In the genomic region with DNA sequence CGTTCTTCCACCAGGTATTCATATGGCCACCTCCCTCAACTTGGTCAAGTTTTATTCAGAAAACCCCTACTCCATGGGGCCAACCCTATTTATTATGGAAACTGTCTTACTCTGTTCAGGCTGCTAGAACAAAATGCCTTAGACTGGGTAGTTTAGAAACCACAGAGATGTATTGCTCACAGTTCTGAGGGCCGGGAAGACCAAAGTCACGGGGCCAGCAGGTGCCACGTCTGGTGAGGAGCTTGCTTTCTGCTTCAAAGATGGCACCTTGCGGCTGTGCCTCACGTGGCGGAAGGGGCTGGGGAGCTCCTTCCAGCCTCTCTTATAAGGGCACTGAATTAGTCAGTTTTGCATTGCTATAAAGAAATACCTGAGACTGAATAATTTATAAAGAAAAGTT, we compare ENCODE assay signal across 14 cellular contexts.
"Had no signal": no experiment of that assay in that cellular context is flagged by ENCODE, and none has a peak within 500 bp of the region (broad histone marks: within the 10 kb centered on the region; RNA-seq: fewer than 3 reads in every experiment).

No MANE protein-coding gene starts in this region.

- H3K4me3 Mint-ChIP-seq: activated T-helper 1 cell treated with anti-CD3 and anti-CD28 coated beads, Interleukin-12 subunit alpha, Interleukin-12 subunit beta, Interleukin-2, Interleukin-4 antibody, amounts not matched to agents 30 ng/mL and 10 ng/mL and 1 ng/mL, durations not matched to agents 14 hours and 24 hours and 36 hours; naive thymus-derived CD8-positive, alpha-beta T cell; T-helper 2 cell treated with Interferon-gamma antibody and Interleukin-4, amounts not matched to agents 5 μg/mL and 100 μg/mL, for 36 hours had no signal

- H2AFZ ChIP-seq: hepatocyte had no signal

- H3K79me2 ChIP-seq: hepatocyte had no signal

- H3K36me3 ChIP-seq: esophagus muscularis mucosa, left lung had no signal

- H3K4me2 ChIP-seq: hepatocyte had no signal

- H3K9me3 Mint-ChIP-seq: activated T-helper 1 cell treated with anti-CD3 and anti-CD28 coated beads, Interleukin-12 subunit alpha, Interleukin-12 subunit beta, Interleukin-2, Interleukin-4 antibody, amounts not matched to agents 30 ng/mL and 10 ng/mL and 1 ng/mL, durations not matched to agents 14 hours and 24 hours and 36 hours; naive thymus-derived CD8-positive, alpha-beta T cell; T-helper 2 cell treated with Interferon-gamma antibody and Interleukin-4, amounts not matched to agents 5 μg/mL and 100 μg/mL, for 36 hours had no signal

- DNase-seq: activated CD4-positive, CD25-positive, alpha-beta regulatory T cell; activated naive CD4-positive, alpha-beta T cell; caudate nucleus; kidney; left lung; occipital lobe; trophoblast cell had no signal

- ATAC-seq: left lung; naive thymus-derived CD8-positive, alpha-beta T cell had no signal

- H3K4me3 ChIP-seq: coronary artery, esophagus muscularis mucosa, hepatocyte, left lung, skin epidermis had no signal

- H3K27ac Mint-ChIP-seq: activated T-helper 1 cell treated with anti-CD3 and anti-CD28 coated beads, Interleukin-12 subunit alpha, Interleukin-12 subunit beta, Interleukin-2, Interleukin-4 antibody, amounts not matched to agents 30 ng/mL and 10 ng/mL and 1 ng/mL, durations not matched to agents 14 hours and 24 hours and 36 hours; naive thymus-derived CD8-positive, alpha-beta T cell; T-helper 2 cell treated with Interferon-gamma antibody and Interleukin-4, amounts not matched to agents 5 μg/mL and 100 μg/mL, for 36 hours had no signal

- H3K36me3 Mint-ChIP-seq: naive thymus-derived CD8-positive, alpha-beta T cell had no signal

- H3K9me3 ChIP-seq: esophagus muscularis mucosa, left lung had no signal

- H3K27me3 ChIP-seq: esophagus muscularis mucosa, hepatocyte, left lung had no signal

- H3K27ac ChIP-seq: esophagus muscularis mucosa, hepatocyte, skin epidermis had no signal

- H3K4me1 ChIP-seq: left lung had no signal
